ENCODE assay signal across 10 cellular contexts in genomic region chr6:33278392-33278741, GRCh38. TPM values are rescaled to one million over a fixed set of nuclear protein-coding genes. Genes with fewer than 3 reads are reported as not detected.
DNase-seq lines count a peak whose midpoint lies in the region; ATAC-seq and TF ChIP-seq lines count a peak whose summit lies in the region.
"Had no signal": no experiment of that assay in that cellular context is flagged by ENCODE, and none has a peak within 500 bp of the region (broad histone marks: within the 10 kb centered on the region; RNA-seq: fewer than 3 reads in every experiment).

No MANE protein-coding gene starts in this region.

- no peak for TF ChIP-seq POLR2A in stomach (IDR thresholded peaks at IDR 0.05)

- H3K36me3 Mint-ChIP-seq in T-helper 2 cell treated with Interferon-gamma antibody and Interleukin-4, amounts not matched to agents 5 μg/mL and 100 μg/mL, for 36 hours (ENCODE audit: low read depth): peaks cover 61% of the 10 kb centered on the region

- intact Hi-C loops in OCI-LY7 (cut with micrococcal nuclease; ENCODE audit: unreplicated experiment) (loop anchor here (1.0 to 5.0 kb wide), 3 partner anchors 21 to 149 kb away; partner anchors contain the start of gene KIFC1), stomach (cut with DNase I; ENCODE audit: low total_unique reads) (no loop called here), PC-3 (cut with micrococcal nuclease) (loop anchor here (10.0 kb wide), 1 partner anchor 74 kb away; the partner anchor contains the start of genes HSD17B8, RING1, RXRB and SLC39A7), mammary epithelial cell (cut with micrococcal nuclease) (loop anchor here (1.0 to 10.0 kb wide), 2 partner anchors 11 to 296 kb away; partner anchors contain the start of genes PFDN6 and WDR46)

- BruUV-seq in OCI-LY7 (replicated peaks; lab: Mats Ljungman, UMichigan) (no TSS peak), PC-3 (replicated peaks; lab: Mats Ljungman, UMichigan) (no TSS peak), mammary epithelial cell (replicated peaks; lab: Mats Ljungman, UMichigan) (no TSS peak)

- in situ Hi-C loops in mammary epithelial cell (cut with MboI; ENCODE audit: low sequenced_read_pairs in 2 of 2): loop anchor here in 1 of 2 donors (10.0 kb wide), 1 partner anchor 126 kb away; no protein-coding TSS in a partner anchor

- DNase-seq in T-helper 2 cell treated with Interferon-gamma antibody and Interleukin-4, amounts not matched to agents 5 μg/mL and 100 μg/mL, for 36 hours (ENCODE audit: low spot score): no peak
- no peak for DNase-seq in T-helper 2 cell
- DNase-seq in OCI-LY7 (ENCODE audit: low spot score): no peak
- no peak for DNase-seq in stomach
- no peak for DNase-seq in PC-3
- no peak for DNase-seq in mammary epithelial cell

- POLR2A ChIA-PET in OCI-LY7 (lab: Charles Lee): interaction anchor here (0.6 to 3.2 kb wide), 6 partner anchors 9 to 204 kb away, joined by 3 to 19 read pairs (median 4); partner anchors contain the start of genes PFDN6, RGL2 and WDR46
- POLR2A ChIA-PET in PC-3 (lab: Charles Lee; ENCODE audit: unreplicated experiment): no interaction called here

- H3K4me1 ChIP-seq in OCI-LY7 (ENCODE audit: insufficient read depth, low read length, poor library complexity, severe bottlenecking) (peaks cover 58% of the 10 kb centered on the region), esophagus (ENCODE audit: control insufficient read depth in 2 of 2, insufficient read depth in 2 of 2, low read length in 1 of 2) (peaks cover 4 to 12% of the 10 kb centered on the region in 2 donors), stomach (peaks cover 47 to 71% (median 62%) of the 10 kb centered on the region in 4 donors), PC-3 (ENCODE audit: insufficient read depth, low read length) (peaks cover 40% of the 10 kb centered on the region), mammary epithelial cell (ENCODE audit: insufficient read depth, low read length) (peaks cover 35% of the 10 kb centered on the region)

- H3K4me2 ChIP-seq in OCI-LY7 (ENCODE audit: low read length) (peak overlapping the region; percentile 93), PC-3 (ENCODE audit: low read length) (no peak overlapping the region), mammary epithelial cell (ENCODE audit: insufficient read depth, low read depth, low read length) (no peak overlapping the region)

- H3K79me2 ChIP-seq in OCI-LY7 (ENCODE audit: insufficient read depth, low read depth, low read length) (peaks cover 26% of the 10 kb centered on the region), PC-3 (ENCODE audit: low read length) (peaks cover 24% of the 10 kb centered on the region), mammary epithelial cell (ENCODE audit: insufficient read depth, low read length) (peaks cover 28% of the 10 kb centered on the region)

- H3K4me3 Mint-ChIP-seq in T-helper 2 cell treated with Interferon-gamma antibody and Interleukin-4, amounts not matched to agents 5 μg/mL and 100 μg/mL, for 36 hours: peak overlapping the region; percentile 91

- dilution Hi-C loops in mammary epithelial cell (cut with HindIII; ENCODE audit: low sequenced_read_pairs): no loop called here

- H4K20me1 ChIP-seq in OCI-LY7 (ENCODE audit: insufficient read depth, low read length): peaks cover 19% of the 10 kb centered on the region
- H4K20me1 ChIP-seq in PC-3 (ENCODE audit: low read length): peaks cover 26% of the 10 kb centered on the region
- H4K20me1 ChIP-seq in mammary epithelial cell (ENCODE audit: insufficient read depth, low read length): peaks cover 8% of the 10 kb centered on the region

- no peak for TF ChIP-seq CTCF in OCI-LY7 (conservative IDR thresholded peaks at IDR 0.05; ENCODE audit: low read length)
- no peak for TF ChIP-seq CTCF in stomach (IDR thresholded peaks at IDR 0.05)
- no peak for TF ChIP-seq CTCF in PC-3 (conservative IDR thresholded peaks at IDR 0.05; ENCODE audit: low read depth, low read length)
- no peak for TF ChIP-seq CTCF in mammary epithelial cell (conservative IDR thresholded peaks at IDR 0.05 in 1 of 2, IDR thresholded peaks at IDR 0.05 in 1 of 2; ENCODE audit: extremely low read depth in 1 of 2, insufficient read depth in 1 of 2, low read depth in 1 of 2, low read length in 2 of 2)

- CTCF ChIA-PET in OCI-LY7 (lab: Charles Lee; ENCODE audit: unreplicated experiment) (interaction anchor here (2.7 kb wide), 1 partner anchor 21 kb away, joined by 12 read pairs; no protein-coding TSS in a partner anchor), PC-3 (lab: Charles Lee) (interaction anchor here (0.6 kb wide), 1 partner anchor 966 kb away, joined by 3 read pairs; no protein-coding TSS in a partner anchor), mammary epithelial cell (lab: Charles Lee; ENCODE audit: low non-redundant PET) (no interaction called here)

- H3K27ac ChIP-seq in OCI-LY7 (ENCODE audit: low read depth, low read length, poor library complexity, severe bottlenecking) (peak overlapping the region; percentile 93), esophagus (ENCODE audit: low read depth in 2 of 2, low read length in 1 of 2) (peak overlapping the region; percentile 91 to 98), stomach (peak overlapping the region; percentile 91 to 97 (median 95)), PC-3 (ENCODE audit: low read length) (no peak overlapping the region), mammary epithelial cell (ENCODE audit: insufficient read depth, low read depth, low read length) (no peak overlapping the region)
- H3K27ac ChIP-seq: PC-9 had no signal

- H3K27me3 ChIP-seq in esophagus (ENCODE audit: control insufficient read depth in 1 of 2, insufficient read depth in 2 of 2, low read length in 2 of 2): no peaks in the 10 kb centered on the region
- no peaks in the 10 kb centered on the region for H3K27me3 ChIP-seq in stomach
- no peaks in the 10 kb centered on the region for H3K27me3 ChIP-seq in PC-3 (ENCODE audit: low read length)
- H3K27me3 ChIP-seq in mammary epithelial cell (ENCODE audit: insufficient read depth, low read length): no peaks in the 10 kb centered on the region

- peaks cover 29% of the 10 kb centered on the region for H3F3A ChIP-seq in PC-3 (ENCODE audit: low read length, unreplicated experiment)

- H3K9ac ChIP-seq in PC-3 (ENCODE audit: low read length): no peak overlapping the region
- H3K9ac ChIP-seq in mammary epithelial cell (ENCODE audit: insufficient read depth, low read length): no peak overlapping the region

- 71 to 77% methylated on average over 9 of the region's 9 CpGs for WGBS in esophagus, 2 donors
- WGBS in stomach, 5 donors: 75 to 82% (median 79%) methylated on average over 6 to 9 of the region's 9 CpGs
- WGBS in mammary epithelial cell (ENCODE audit: low coverage, missing lambda C conversion rate): 79% methylated on average over 9 of the region's 9 CpGs

- no peaks in the 10 kb centered on the region for H3K27me3 Mint-ChIP-seq in T-helper 2 cell treated with Interferon-gamma antibody and Interleukin-4, amounts not matched to agents 5 μg/mL and 100 μg/mL, for 36 hours (ENCODE audit: low read depth)

- H3K4me1 Mint-ChIP-seq in T-helper 2 cell treated with Interferon-gamma antibody and Interleukin-4, amounts not matched to agents 5 μg/mL and 100 μg/mL, for 36 hours (ENCODE audit: low read depth): peaks cover 39% of the 10 kb centered on the region

- H3K9me2 ChIP-seq in OCI-LY7 (ENCODE audit: insufficient read depth, low read length): no peaks in the 10 kb centered on the region
- H3K9me2 ChIP-seq in PC-3 (replicated peaks; ENCODE audit: low read length): no peaks in the 10 kb centered on the region

- ATAC-seq in PC-3 (no peak), HG02642 (IDR thresholded peaks at IDR 0.05; ENCODE audit: poor library complexity, unreplicated experiment) (no peak)

- no peak for TF ChIP-seq EP300 in stomach (IDR thresholded peaks at IDR 0.05)

- no peaks in the 10 kb centered on the region for H3K9me3 ChIP-seq in OCI-LY7 (ENCODE audit: low read length)
- no peaks in the 10 kb centered on the region for H3K9me3 ChIP-seq in esophagus (ENCODE audit: control insufficient read depth in 2 of 2, insufficient read depth in 1 of 2, low read depth in 1 of 2, low read length in 1 of 2)
- no peaks in the 10 kb centered on the region for H3K9me3 ChIP-seq in stomach
- H3K9me3 ChIP-seq in PC-3 (ENCODE audit: low read length): no peaks in the 10 kb centered on the region
- no peaks in the 10 kb centered on the region for H3K9me3 ChIP-seq in mammary epithelial cell (replicated peaks; ENCODE audit: insufficient read depth, low read length)

- H3K4me3 ChIP-seq in OCI-LY7 (ENCODE audit: low read depth, low read length, poor library complexity, severe bottlenecking): no peak overlapping the region
- H3K4me3 ChIP-seq in esophagus (ENCODE audit: low read depth in 1 of 2, low read length in 2 of 2): peak overlapping the region; percentile 56 to 62
- H3K4me3 ChIP-seq in stomach: peak overlapping the region in 3 of 4 donors; percentile 70 to 77 (median 72)
- no peak overlapping the region for H3K4me3 ChIP-seq in PC-3 (ENCODE audit: low read length)
- no peak overlapping the region for H3K4me3 ChIP-seq in mammary epithelial cell (replicated peaks in 1 of 3; ENCODE audit: insufficient read depth in 1 of 3, low read depth in 2 of 3, low read length in 3 of 3)
- H3K4me3 ChIP-seq: PC-9 had no signal

- H3K27ac Mint-ChIP-seq in T-helper 2 cell treated with Interferon-gamma antibody and Interleukin-4, amounts not matched to agents 5 μg/mL and 100 μg/mL, for 36 hours: peak overlapping the region; percentile 62

- peaks cover 91% of the 10 kb centered on the region for H3K36me3 ChIP-seq in OCI-LY7 (ENCODE audit: insufficient read depth, low read length)
- peaks cover 5 to 25% of the 10 kb centered on the region in 2 donors for H3K36me3 ChIP-seq in esophagus (ENCODE audit: control insufficient read depth in 2 of 2, insufficient read depth in 2 of 2, low read length in 1 of 2)
- peaks cover 49 to 84% (median 83%) of the 10 kb centered on the region in 4 donors for H3K36me3 ChIP-seq in stomach
- peaks cover 38% of the 10 kb centered on the region for H3K36me3 ChIP-seq in PC-3 (ENCODE audit: low read depth, low read length)
- H3K36me3 ChIP-seq in mammary epithelial cell (ENCODE audit: insufficient read depth, low read length): peaks cover 35% of the 10 kb centered on the region

- no peak overlapping the region for H2AFZ ChIP-seq in OCI-LY7 (ENCODE audit: low read length)
- no peak overlapping the region for H2AFZ ChIP-seq in PC-3 (ENCODE audit: low read length)
- H2AFZ ChIP-seq in mammary epithelial cell (ENCODE audit: low read depth, low read length): no peak overlapping the region
- H2AFZ ChIP-seq: PC-9 had no signal

- no peaks in the 10 kb centered on the region for H3K9me3 Mint-ChIP-seq in T-helper 2 cell treated with Interferon-gamma antibody and Interleukin-4, amounts not matched to agents 5 μg/mL and 100 μg/mL, for 36 hours
- H3K9me3 Mint-ChIP-seq: brain had no signal

RNA-seq across cellular contexts. Expression of gene B3GALT4, which starts 1.4 kb away (rescaled TPM):
- 13.1 and 14.2 TPM in 2 replicates for total RNA-seq in OCI-LY7 (2014; rRNA removed; shearing (Covaris generic))
- total RNA-seq in OCI-LY7 (2022) (14.1 and 17.3 TPM in 2 replicates), stomach (10 to 100 TPM in 4 of 5 donors, not detected in 1; 10.8 to 42.9 (median 32.6) TPM), PC-3 (2014; rRNA removed) (7.9 and 8.4 TPM in 2 replicates), mammary epithelial cell (1 to 10 TPM in 1 of 2 donors, under 1 TPM in 1; 0.83 to 1.1 TPM)
- polyA plus RNA-seq in esophagus (10 to 100 TPM; 21.1 to 27.2 TPM), stomach (10 to 100 TPM in 2 of 3 donors, 1 to 10 TPM in 1; 9.8 to 11.5 (median 10.5) TPM), mammary epithelial cell (1.1 TPM)
- polyA minus RNA-seq in mammary epithelial cell: 1.1 TPM

RNA-seq across cellular contexts. Expression of gene RPS18, which starts 6.5 kb away (rescaled TPM):
- 7,191 and 8,620 TPM in 2 replicates for total RNA-seq in OCI-LY7 (2014; rRNA removed; shearing (Covaris generic))
- total RNA-seq in OCI-LY7 (2022) (4,034 and 4,317 TPM in 2 replicates), stomach (1,000 to 10,000 TPM in 4 of 5 donors, 100 to 1,000 TPM in 1; 279 to 3,666 (median 1,718) TPM), PC-3 (2014; rRNA removed) (2,873 and 3,161 TPM in 2 replicates), mammary epithelial cell (1,000 to 10,000 TPM; 2,176 to 2,484 TPM)
- polyA plus RNA-seq in esophagus (1,000 to 10,000 TPM; 7,154 to 7,464 TPM), stomach (1,000 to 10,000 TPM; 4,575 to 9,227 (median 6,928) TPM), mammary epithelial cell (6,736 TPM)
- 2,175 TPM for polyA minus RNA-seq in mammary epithelial cell

RNA-seq across cellular contexts. Expression of gene VPS52, which starts 6.7 kb away (rescaled TPM):
- total RNA-seq in OCI-LY7 (2014; rRNA removed; shearing (Covaris generic)): 50.4 and 53.5 TPM in 2 replicates
- total RNA-seq in OCI-LY7 (2022) (73.5 and 80.3 TPM in 2 replicates), stomach (10 to 100 TPM; 39.7 to 89.3 (median 59.4) TPM), PC-3 (2014; rRNA removed) (33.7 and 39.9 TPM in 2 replicates), mammary epithelial cell (10 to 100 TPM; 34.0 to 40.2 TPM)
- polyA plus RNA-seq in esophagus (10 to 100 TPM; 44.9 to 48.9 TPM), stomach (10 to 100 TPM; 22.6 to 37.2 (median 25.3) TPM), mammary epithelial cell (60.8 TPM)
- 81.1 TPM for polyA minus RNA-seq in mammary epithelial cell

RNA-seq across cellular contexts. Expression of gene WDR46, which starts 10.7 kb away (rescaled TPM):
- 127 and 129 TPM in 2 replicates for total RNA-seq in OCI-LY7 (2014; rRNA removed; shearing (Covaris generic))
- 71.4 and 83.3 TPM in 2 replicates for total RNA-seq in OCI-LY7 (2022)
- 10 to 100 TPM; 38.6 to 44.5 TPM for polyA plus RNA-seq in esophagus
- total RNA-seq in stomach: 10 to 100 TPM; 42.9 to 72.9 (median 54.5) TPM
- 10 to 100 TPM; 47.5 to 65.1 (median 54.4) TPM for polyA plus RNA-seq in stomach
- total RNA-seq in PC-3 (2014; rRNA removed): 104 and 146 TPM in 2 replicates
- total RNA-seq in mammary epithelial cell: 10 to 100 TPM; 55.0 to 55.3 TPM
- 54.0 TPM for polyA plus RNA-seq in mammary epithelial cell
- 103 TPM for polyA minus RNA-seq in mammary epithelial cell

RNA-seq across cellular contexts. Expression of gene PFDN6, which starts 11.0 kb away (rescaled TPM):
- total RNA-seq in OCI-LY7 (2014; rRNA removed; shearing (Covaris generic)): 72.5 and 112 TPM in 2 replicates
- total RNA-seq in OCI-LY7 (2022) (65.4 and 90.6 TPM in 2 replicates), stomach (10 to 100 TPM in 3 of 5 donors, 1 to 10 TPM in 1, not detected in 1; 9.7 to 32.9 (median 12.8) TPM), PC-3 (2014; rRNA removed) (153 and 181 TPM in 2 replicates), mammary epithelial cell (10 to 100 TPM; 15.2 to 59.2 TPM)
- polyA plus RNA-seq in esophagus (100 to 1,000 TPM; 127 to 293 TPM), stomach (100 to 1,000 TPM; 117 to 265 (median 202) TPM), mammary epithelial cell (45.0 TPM)
- polyA minus RNA-seq in mammary epithelial cell: 37.5 TPM

Comparison
In these comparisons a context has a peak if more than half of its experiments do, and no peak if none do; other contexts are left out.
1. H3K27ac ChIP-seq: peak in OCI-LY7 (single experiment), esophagus (2 of 2) and stomach (5 of 5); none in PC-3 (single experiment) and mammary epithelial cell (single experiment).
2. H3K4me3 ChIP-seq: peak in esophagus (2 of 2) and stomach (3 of 4); none in OCI-LY7 (single experiment), PC-3 (single experiment) and mammary epithelial cell (0 of 3).